In genomic region chr12:11652351-11653040, GRCh38 we compare ENCODE assay signal across 8 cellular contexts. TPM values are rescaled to one million over a fixed set of nuclear protein-coding genes. Genes with fewer than 3 reads are reported as not detected.
DNase-seq lines count a peak whose midpoint lies in the region; ATAC-seq and TF ChIP-seq lines count a peak whose summit lies in the region.

No MANE protein-coding gene starts in this region.

- H3K27me3 ChIP-seq in CD4-positive, alpha-beta T cell (ENCODE audit: control insufficient read depth, insufficient read depth, low read length): no peaks in the 10 kb centered on the region
- H3K27me3 ChIP-seq in layer of hippocampus (ENCODE audit: control insufficient read depth, insufficient read depth, low read length): no peaks in the 10 kb centered on the region

- H3K4me3 Mint-ChIP-seq in CD4-positive, alpha-beta T cell: peak overlapping the region; percentile 97
- H3K4me3 Mint-ChIP-seq in MCF 10A (ENCODE audit: unreplicated experiment): peak overlapping the region; percentile 82

- DNase-seq in CD4-positive, alpha-beta T cell: no peak
- peak; percentile 48 to 84 for DNase-seq in NOMO-1 (lab: John Stamatoyannopoulos, UW; ENCODE audit: unreplicated experiment in 2 of 2)
- no peak for DNase-seq in MCF 10A (ENCODE audit: unreplicated experiment)
- peak; percentile 21 for DNase-seq in stimulated activated naive CD8-positive, alpha-beta T cell treated with anti-CD3 and anti-CD28 coated beads, Interleukin-15, Interleukin-2, amounts not matched to agents 100 U/mL and 50 U/mL, for 24 hours
- no peak for DNase-seq in DMS114 treated with DMSO at 0.1 percent for 48 hours (lab: John Stamatoyannopoulos, UW; ENCODE audit: unreplicated experiment)

- peaks cover 24% of the 10 kb centered on the region for H3K36me3 Mint-ChIP-seq in CD4-positive, alpha-beta T cell (ENCODE audit: low read depth)
- no peaks in the 10 kb centered on the region for H3K36me3 Mint-ChIP-seq in MCF 10A (ENCODE audit: insufficient read depth, unreplicated experiment)

- peak overlapping the region; percentile 92 for H3K27ac Mint-ChIP-seq in CD4-positive, alpha-beta T cell
- H3K27ac Mint-ChIP-seq in MCF 10A (ENCODE audit: low read depth, unreplicated experiment): peak overlapping the region; percentile 77

- H3K4me1 Mint-ChIP-seq in CD4-positive, alpha-beta T cell (ENCODE audit: low read depth): peaks cover 73% of the 10 kb centered on the region
- peaks cover 29% of the 10 kb centered on the region for H3K4me1 Mint-ChIP-seq in MCF 10A (ENCODE audit: insufficient read depth, unreplicated experiment)

- no peaks in the 10 kb centered on the region for H3K9me3 ChIP-seq in CD4-positive, alpha-beta T cell (ENCODE audit: control insufficient read depth, low read length)

- POLR2A ChIA-PET in CD4-positive, alpha-beta T cell (lab: Charles Lee): no interaction called here
- POLR2A ChIA-PET in MCF 10A (lab: Yijun Ruan, JAX): interaction anchor here (1.2 kb wide), 1 partner anchor 234 kb away, joined by 3 read pairs; no protein-coding TSS in a partner anchor

- no peak for TF ChIP-seq CTCF in CD4-positive, alpha-beta T cell (IDR thresholded peaks at IDR 0.05)
- TF ChIP-seq CTCF in MCF 10A (IDR thresholded peaks at IDR 0.05; ENCODE audit: unreplicated experiment): no peak

- CTCF ChIA-PET in CD4-positive, alpha-beta T cell (lab: Charles Lee): no interaction called here
- CTCF ChIA-PET in MCF 10A (lab: Yijun Ruan, JAX): interaction anchor here (1.1 kb wide), 1 partner anchor 380 kb away, joined by 3 read pairs; no protein-coding TSS in a partner anchor

- ATAC-seq in CD4-positive, alpha-beta T cell (ENCODE audit: poor library complexity): no peak
- ATAC-seq in GM21447 (IDR thresholded peaks at IDR 0.05; ENCODE audit: unreplicated experiment): peak; percentile 27
- ATAC-seq in stimulated activated naive CD8-positive, alpha-beta T cell treated with anti-CD3 and anti-CD28 coated beads, Interleukin-15, Interleukin-2, amounts not matched to agents 100 U/mL and 50 U/mL, for 24 hours: peak; percentile 12
- no peak for ATAC-seq in HG03565 (IDR thresholded peaks at IDR 0.05; ENCODE audit: unreplicated experiment)

- intact Hi-C loops in CD4-positive, alpha-beta T cell (cut with DNase I, micrococcal nuclease): loop anchor here in 1 of 2 experiments (5.0 to 10.0 kb wide), 3 partner anchors 120 to 702 kb away; partner anchors contain the start of genes BORCS5 and MANSC1
- intact Hi-C loops in MCF 10A (cut with micrococcal nuclease): loop anchor here (5.0 kb wide), 4 partner anchors 45 to 225 kb away; no protein-coding TSS in a partner anchor

- no peaks in the 10 kb centered on the region for H3K9me3 Mint-ChIP-seq in CD4-positive, alpha-beta T cell
- no peaks in the 10 kb centered on the region for H3K9me3 Mint-ChIP-seq in MCF 10A (ENCODE audit: unreplicated experiment)

- no peaks in the 10 kb centered on the region for H3K27me3 Mint-ChIP-seq in CD4-positive, alpha-beta T cell
- H3K27me3 Mint-ChIP-seq in MCF 10A (ENCODE audit: insufficient read depth, unreplicated experiment): no peaks in the 10 kb centered on the region

- BruUV-seq in MCF 10A (replicated peaks; lab: Mats Ljungman, UMichigan): no TSS peak

- no peak overlapping the region for H3K27ac ChIP-seq in CD4-positive, alpha-beta T cell (ENCODE audit: low read depth, low read length)
- H3K27ac ChIP-seq in layer of hippocampus (ENCODE audit: low read depth, low read length): peak overlapping the region; percentile 33

RNA-seq across cellular contexts. Expression of gene ETV6, which starts 3.0 kb away (rescaled TPM):
- 10 to 100 TPM; 28.5 to 30.2 TPM for total RNA-seq in CD4-positive, alpha-beta T cell
- 16.9 and 19.3 TPM in 2 replicates for total RNA-seq in MCF 10A (2022)

Comparison
In these comparisons a context has a peak if more than half of its experiments do, and no peak if none do; other contexts are left out.
1. ATAC-seq: peak in GM21447 (single experiment) and stimulated activated naive CD8-positive, alpha-beta T cell treated with anti-CD3 and anti-CD28 coated beads, Interleukin-15, Interleukin-2, amounts not matched to agents 100 U/mL and 50 U/mL, for 24 hours (single experiment); none in CD4-positive, alpha-beta T cell (single experiment) and HG03565 (single experiment).
2. DNase-seq: peak in NOMO-1 (2 of 2) and stimulated activated naive CD8-positive, alpha-beta T cell treated with anti-CD3 and anti-CD28 coated beads, Interleukin-15, Interleukin-2, amounts not matched to agents 100 U/mL and 50 U/mL, for 24 hours (single experiment); none in CD4-positive, alpha-beta T cell (0 of 10), MCF 10A (single experiment) and DMS114 treated with DMSO at 0.1 percent for 48 hours (single experiment).